20 cellular contexts compared by ENCODE assay signal in genomic region chr1:101738475-101738874, GRCh38.
DNase-seq lines count a peak whose midpoint lies in the region; ATAC-seq and TF ChIP-seq lines count a peak whose summit lies in the region.
"Had no signal": no experiment of that assay in that cellular context is flagged by ENCODE, and none has a peak within 500 bp of the region (broad histone marks: within the 10 kb centered on the region; RNA-seq: fewer than 3 reads in every experiment).

No MANE protein-coding gene starts in this region.

- TF ChIP-seq CTCF in RWPE2 (IDR thresholded peaks at IDR 0.05; ENCODE audit: poor library complexity, severe bottlenecking): no peak
- no peak for TF ChIP-seq CTCF in retinal pigment epithelial cell (conservative IDR thresholded peaks at IDR 0.05; ENCODE audit: low read depth, low read length)
- TF ChIP-seq CTCF in chondrocyte (IDR thresholded peaks at IDR 0.05): no peak

- peak overlapping the region; percentile 82 for H3K27ac ChIP-seq in RWPE2 (ENCODE audit: poor library complexity, severe bottlenecking)
- H3K27ac ChIP-seq: adrenal gland, C4-2B, gastrocnemius medialis, VCaP had no signal

- no peaks in the 10 kb centered on the region for H3K36me3 ChIP-seq in RWPE2 (ENCODE audit: low read depth)
- H3K36me3 ChIP-seq: adrenal gland, gastrocnemius medialis had no signal

- H3K27ac Mint-ChIP-seq in activated naive CD8-positive, alpha-beta T cell treated with anti-CD3 and anti-CD28 coated beads for 36 hours: no peak overlapping the region
- H3K27ac Mint-ChIP-seq in chondrocyte (ENCODE audit: unreplicated experiment): no peak overlapping the region
- H3K27ac Mint-ChIP-seq: activated CD8-positive, alpha-beta T cell treated with anti-CD3 and anti-CD28 coated beads, Interleukin-2, amount 10 ng/mL, durations not matched to agents 7 days and 5 days; nephron had no signal

- no peaks in the 10 kb centered on the region for H3K27me3 ChIP-seq in RWPE2 (ENCODE audit: insufficient read depth, poor library complexity, severe bottlenecking)
- H3K27me3 ChIP-seq: adrenal gland, gastrocnemius medialis had no signal

- peaks cover 51% of the 10 kb centered on the region for H3K4me1 ChIP-seq in RWPE2 (ENCODE audit: insufficient read depth, poor library complexity, severe bottlenecking)
- H3K4me1 ChIP-seq: adrenal gland, gastrocnemius medialis had no signal

- H3K36me3 Mint-ChIP-seq in activated naive CD8-positive, alpha-beta T cell treated with anti-CD3 and anti-CD28 coated beads for 36 hours: no peaks in the 10 kb centered on the region
- no peaks in the 10 kb centered on the region for H3K36me3 Mint-ChIP-seq in chondrocyte (ENCODE audit: low read depth)

- H3K9me3 Mint-ChIP-seq in activated naive CD8-positive, alpha-beta T cell treated with anti-CD3 and anti-CD28 coated beads for 36 hours: no peaks in the 10 kb centered on the region
- H3K9me3 Mint-ChIP-seq in chondrocyte (ENCODE audit: low read depth): no peaks in the 10 kb centered on the region
- H3K9me3 Mint-ChIP-seq: nephron had no signal

- H3K4me3 Mint-ChIP-seq in activated naive CD8-positive, alpha-beta T cell treated with anti-CD3 and anti-CD28 coated beads for 36 hours: no peak overlapping the region
- no peak overlapping the region for H3K4me3 Mint-ChIP-seq in chondrocyte (ENCODE audit: unreplicated experiment)
- H3K4me3 Mint-ChIP-seq: activated CD8-positive, alpha-beta T cell treated with anti-CD3 and anti-CD28 coated beads, Interleukin-2, amount 10 ng/mL, durations not matched to agents 7 days and 5 days; nephron had no signal

- no peaks in the 10 kb centered on the region for H3K27me3 Mint-ChIP-seq in activated naive CD8-positive, alpha-beta T cell treated with anti-CD3 and anti-CD28 coated beads for 36 hours
- H3K27me3 Mint-ChIP-seq in chondrocyte (ENCODE audit: low read depth): peaks cover 5% of the 10 kb centered on the region

- ATAC-seq in RWPE2 (ENCODE audit: low read depth) (peak; percentile 81), GM18498 (IDR thresholded peaks at IDR 0.05; ENCODE audit: unreplicated experiment) (no peak)
- ATAC-seq: activated CD8-positive, alpha-beta T cell treated with anti-CD3 and anti-CD28 coated beads, Interleukin-2, amount 10 ng/mL, durations not matched to agents 7 days and 5 days; gastrocnemius medialis had no signal

- H3K4me3 ChIP-seq in RWPE2 (ENCODE audit: severe bottlenecking) (no peak overlapping the region), retinal pigment epithelial cell (ENCODE audit: low read length) (no peak overlapping the region)
- H3K4me3 ChIP-seq: adrenal gland, gastrocnemius medialis, lung had no signal

- no peaks in the 10 kb centered on the region for H3K4me1 Mint-ChIP-seq in activated naive CD8-positive, alpha-beta T cell treated with anti-CD3 and anti-CD28 coated beads for 36 hours
- H3K4me1 Mint-ChIP-seq in chondrocyte (ENCODE audit: low read depth): peaks cover 5% of the 10 kb centered on the region
- H3K4me1 Mint-ChIP-seq: nephron had no signal

- H3K9me3 ChIP-seq in RWPE2 (ENCODE audit: severe bottlenecking): no peaks in the 10 kb centered on the region
- H3K9me3 ChIP-seq: adrenal gland, gastrocnemius medialis had no signal

- DNase-seq in GM04504 (ENCODE audit: low read depth): peak; percentile 20
- no peak for DNase-seq in RWPE2 (ENCODE audit: low spot score)
- peak; percentile 66 for DNase-seq in fibroblast of gingiva (ENCODE audit: low read depth)
- DNase-seq in retinal pigment epithelial cell (ENCODE audit: low read depth): peak; percentile 35
- no peak for DNase-seq in DMS53 treated with DMSO at 0.1 percent for 48 hours (lab: John Stamatoyannopoulos, UW; ENCODE audit: unreplicated experiment)
- no peak for DNase-seq in activated naive CD8-positive, alpha-beta T cell treated with anti-CD3 and anti-CD28 coated beads for 36 hours
- DNase-seq in chondrocyte (ENCODE audit: low spot score): no peak
- DNase-seq: activated CD8-positive, alpha-beta T cell treated with anti-CD3 and anti-CD28 coated beads, Interleukin-2, amount 10 ng/mL, durations not matched to agents 7 days and 5 days; adrenal gland; cortex of kidney; gastrocnemius medialis; NCI-H2029; NCI-H69; stimulated activated CD4-positive, alpha-beta T cell treated with anti-CD3 and anti-CD28 coated beads, Interleukin-1b, Interleukin-23, amount 100 ng/mL, for 48 hours; substantia nigra had no signal

Comparison
In these comparisons a context has a peak if more than half of its experiments do, and no peak if none do; other contexts are left out.
1. DNase-seq: peak in GM04504 (single experiment), fibroblast of gingiva (single experiment) and retinal pigment epithelial cell (single experiment); none in RWPE2 (single experiment), DMS53 treated with DMSO at 0.1 percent for 48 hours (single experiment), activated naive CD8-positive, alpha-beta T cell treated with anti-CD3 and anti-CD28 coated beads for 36 hours (single experiment) and chondrocyte (single experiment).